ENCODE assay signal across 16 cellular contexts in the genomic region with DNA sequence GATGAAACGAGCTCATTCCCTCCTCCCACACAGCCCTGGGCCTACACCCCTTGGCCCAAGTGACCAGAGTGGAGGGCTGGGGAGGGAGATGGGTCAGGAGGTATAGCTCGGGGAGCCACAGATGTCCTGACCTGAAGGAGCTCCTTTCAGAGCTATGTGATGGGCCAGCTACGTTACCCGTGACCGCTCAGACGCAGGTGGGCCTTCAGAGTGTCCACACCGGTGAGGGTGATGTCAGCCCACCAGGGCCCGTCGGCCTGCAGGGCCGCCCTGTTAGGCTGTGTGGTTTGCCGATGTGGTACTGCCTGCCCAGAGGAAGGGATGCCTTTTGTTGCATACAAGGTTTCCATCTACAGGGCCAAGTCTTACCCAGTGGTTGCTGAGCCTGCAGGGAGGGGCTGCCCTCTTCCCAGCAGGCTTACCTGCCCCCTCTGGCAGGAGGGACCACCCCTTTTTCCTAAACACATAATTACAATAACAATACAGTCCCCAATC. TPM values are rescaled to one million over a fixed set of nuclear protein-coding genes. Genes with fewer than 3 reads are reported as not detected.
DNase-seq lines count a peak whose midpoint lies in the region; ATAC-seq and TF ChIP-seq lines count a peak whose summit lies in the region.
"Had no signal": no experiment of that assay in that cellular context is flagged by ENCODE, and none has a peak within 500 bp of the region (broad histone marks: within the 10 kb centered on the region; RNA-seq: fewer than 3 reads in every experiment).

No MANE protein-coding gene starts in this region.

- H3K36me3 Mint-ChIP-seq in activated naive CD8-positive, alpha-beta T cell treated with anti-CD3 and anti-CD28 coated beads, Interleukin-2, amount 10 ng/mL, durations not matched to agents 7 days and 5 days: no peaks in the 10 kb centered on the region
- no peaks in the 10 kb centered on the region for H3K36me3 Mint-ChIP-seq in activated naive CD8-positive, alpha-beta T cell treated with anti-CD3 and anti-CD28 coated beads for 36 hours
- peaks cover 11% of the 10 kb centered on the region for H3K36me3 Mint-ChIP-seq in effector memory CD8-positive, alpha-beta T cell (ENCODE audit: insufficient read depth)
- H3K36me3 Mint-ChIP-seq: CD4-positive, alpha-beta memory T cell had no signal

- H2BK5ac ChIP-seq in trophoblast cell (ENCODE audit: low read depth, low read length, poor library complexity): no peak overlapping the region

- H4K91ac ChIP-seq in trophoblast cell (ENCODE audit: low read depth, low read length): peak overlapping the region; percentile 12

- no peak overlapping the region for H3K4me3 ChIP-seq in trophoblast cell (ENCODE audit: low read depth, low read length)
- no peak overlapping the region for H3K4me3 ChIP-seq in aorta (ENCODE audit: low read length in 2 of 2)
- H3K4me3 ChIP-seq in hepatocyte: no peak overlapping the region
- H3K4me3 ChIP-seq: MG63 had no signal

- H3K14ac ChIP-seq in trophoblast cell (ENCODE audit: low read length): no peak overlapping the region

- peak overlapping the region; percentile 46 for H2AK5ac ChIP-seq in trophoblast cell (ENCODE audit: low read length)

- no peak overlapping the region for H3K23ac ChIP-seq in trophoblast cell (ENCODE audit: low read length)

- POLR2A ChIA-PET in activated naive CD8-positive, alpha-beta T cell treated with anti-CD3 and anti-CD28 coated beads, Interleukin-2, amount 10 ng/mL, durations not matched to agents 7 days and 5 days (lab: Charles Lee): interaction anchor here (1.3 to 1.6 kb wide), 2 partner anchors 8 to 9 kb away, joined by 3 to 5 read pairs; no protein-coding TSS in a partner anchor

- no peak overlapping the region for H3K4me2 ChIP-seq in trophoblast cell (ENCODE audit: low read length)
- H3K4me2 ChIP-seq in hepatocyte: no peak overlapping the region

- no peak overlapping the region for H4K8ac ChIP-seq in trophoblast cell (ENCODE audit: low read depth, low read length)

- H3K4ac ChIP-seq in trophoblast cell (ENCODE audit: low read depth, low read length): no peak overlapping the region

- H3K27ac Mint-ChIP-seq in activated naive CD8-positive, alpha-beta T cell treated with anti-CD3 and anti-CD28 coated beads, Interleukin-2, amount 10 ng/mL, durations not matched to agents 7 days and 5 days: no peak overlapping the region
- no peak overlapping the region for H3K27ac Mint-ChIP-seq in activated naive CD8-positive, alpha-beta T cell treated with anti-CD3 and anti-CD28 coated beads for 36 hours
- peak overlapping the region; percentile 61 to 93 for H3K27ac Mint-ChIP-seq in effector memory CD8-positive, alpha-beta T cell

- no peak overlapping the region for H4K12ac ChIP-seq in trophoblast cell (ENCODE audit: low read depth, low read length)

- TF ChIP-seq CTCF in hepatocyte (IDR thresholded peaks at IDR 0.05; ENCODE audit: poor library complexity): no peak

- intact Hi-C loops in aorta (cut with DNase I): no loop called here

- no peaks in the 10 kb centered on the region for H3K9me3 Mint-ChIP-seq in activated naive CD8-positive, alpha-beta T cell treated with anti-CD3 and anti-CD28 coated beads, Interleukin-2, amount 10 ng/mL, durations not matched to agents 7 days and 5 days
- no peaks in the 10 kb centered on the region for H3K9me3 Mint-ChIP-seq in activated naive CD8-positive, alpha-beta T cell treated with anti-CD3 and anti-CD28 coated beads for 36 hours
- H3K9me3 Mint-ChIP-seq in effector memory CD8-positive, alpha-beta T cell: no peaks in the 10 kb centered on the region
- H3K9me3 Mint-ChIP-seq: CD4-positive, alpha-beta memory T cell had no signal

- H3K9me2 ChIP-seq in hepatocyte (replicated peaks; ENCODE audit: insufficient read depth): no peaks in the 10 kb centered on the region

- H3K79me1 ChIP-seq in trophoblast cell (ENCODE audit: low read length): peaks cover 16% of the 10 kb centered on the region

- no peak overlapping the region for H3K4me3 Mint-ChIP-seq in activated naive CD8-positive, alpha-beta T cell treated with anti-CD3 and anti-CD28 coated beads, Interleukin-2, amount 10 ng/mL, durations not matched to agents 7 days and 5 days
- no peak overlapping the region for H3K4me3 Mint-ChIP-seq in activated naive CD8-positive, alpha-beta T cell treated with anti-CD3 and anti-CD28 coated beads for 36 hours
- H3K4me3 Mint-ChIP-seq in effector memory CD8-positive, alpha-beta T cell: no peak overlapping the region

- H3K9ac ChIP-seq in trophoblast cell (ENCODE audit: low read length): no peak overlapping the region

- peaks cover 9% of the 10 kb centered on the region for H3K4me1 Mint-ChIP-seq in activated naive CD8-positive, alpha-beta T cell treated with anti-CD3 and anti-CD28 coated beads, Interleukin-2, amount 10 ng/mL, durations not matched to agents 7 days and 5 days
- peaks cover 19% of the 10 kb centered on the region for H3K4me1 Mint-ChIP-seq in activated naive CD8-positive, alpha-beta T cell treated with anti-CD3 and anti-CD28 coated beads for 36 hours
- H3K4me1 Mint-ChIP-seq in effector memory CD8-positive, alpha-beta T cell (ENCODE audit: low read depth in 2 of 2): peaks cover 23 to 37% of the 10 kb centered on the region in 2 donors

- H2BK120ac ChIP-seq in trophoblast cell (ENCODE audit: insufficient read depth, low read length, poor library complexity): no peak overlapping the region

- H2AFZ ChIP-seq in trophoblast cell (ENCODE audit: insufficient read depth, low read length, poor library complexity): no peak overlapping the region
- no peak overlapping the region for H2AFZ ChIP-seq in hepatocyte

- H3K27me3 ChIP-seq in trophoblast cell (ENCODE audit: insufficient read depth, low read length) (no peaks in the 10 kb centered on the region), aorta (ENCODE audit: control insufficient read depth in 1 of 2, insufficient read depth in 2 of 2, low read length in 1 of 2) (no peaks in the 10 kb centered on the region), hepatocyte (no peaks in the 10 kb centered on the region)
- H3K27me3 ChIP-seq: BE2C, MG63 had no signal

- no peak for ATAC-seq in activated naive CD8-positive, alpha-beta T cell treated with anti-CD3 and anti-CD28 coated beads, Interleukin-2, amount 10 ng/mL, durations not matched to agents 7 days and 5 days (ENCODE audit: low read depth)
- ATAC-seq in effector memory CD8-positive, alpha-beta T cell (replicated peaks): no peak
- ATAC-seq in aorta (ENCODE audit: low FRiP score) (no peak), GM19324 (IDR thresholded peaks at IDR 0.05; ENCODE audit: low FRiP score, unreplicated experiment) (no peak)

- WGBS in trophoblast cell (ENCODE audit: extremely low coverage, insufficient coverage, insufficient read length): no CpG with 5 or more reads among the region's 11 CpGs
- WGBS in aorta, 2 donors: 92 to 94% methylated on average over 10 to 11 of the region's 11 CpGs
- 95% methylated on average over 11 of the region's 11 CpGs for WGBS in hepatocyte (ENCODE audit: low lambda C conversion rate, missing lambda C conversion rate)

- H3K9me3 ChIP-seq in trophoblast cell (ENCODE audit: insufficient read depth, low read depth, low read length) (no peaks in the 10 kb centered on the region), aorta (ENCODE audit: control insufficient read depth, low read length) (no peaks in the 10 kb centered on the region), hepatocyte (ENCODE audit: low read depth) (no peaks in the 10 kb centered on the region)
- H3K9me3 ChIP-seq: BE2C, MG63 had no signal

- H3K18ac ChIP-seq in trophoblast cell (ENCODE audit: low read length): no peak overlapping the region

- no peak overlapping the region for H3K27ac ChIP-seq in trophoblast cell (ENCODE audit: low read depth, low read length)
- H3K27ac ChIP-seq in aorta (ENCODE audit: low read depth in 1 of 2, low read length in 2 of 2): no peak overlapping the region
- H3K27ac ChIP-seq in hepatocyte: no peak overlapping the region

- H3K4me1 ChIP-seq in trophoblast cell (ENCODE audit: control insufficient read depth in 1 of 2, insufficient read depth in 2 of 2, low read length in 2 of 2) (peaks cover 25 to 27% of the 10 kb centered on the region in 2 experiments), aorta (ENCODE audit: control insufficient read depth in 1 of 2, insufficient read depth in 2 of 2, low read length in 2 of 2) (no peaks in the 10 kb centered on the region), hepatocyte (ENCODE audit: insufficient read depth) (peaks cover 25% of the 10 kb centered on the region)

- no peaks in the 10 kb centered on the region for H4K20me1 ChIP-seq in hepatocyte (ENCODE audit: insufficient read depth, poor library complexity, severe bottlenecking)

- DNase-seq in activated naive CD8-positive, alpha-beta T cell treated with anti-CD3 and anti-CD28 coated beads, Interleukin-2, amount 10 ng/mL, durations not matched to agents 7 days and 5 days: peak; percentile 28
- no peak for DNase-seq in activated naive CD8-positive, alpha-beta T cell treated with anti-CD3 and anti-CD28 coated beads for 36 hours
- DNase-seq in effector memory CD8-positive, alpha-beta T cell: no peak
- no peak for DNase-seq in trophoblast cell
- DNase-seq in aorta: peak; percentile 32 to 69
- DNase-seq in hepatocyte (ENCODE audit: low spot score): no peak
- no peak for DNase-seq in NCI-H345 (lab: John Stamatoyannopoulos, UW)
- DNase-seq: 8988T; BE2C; CD4-positive, alpha-beta memory T cell; MG63; NCI-H1092; NCI-H146; NCI-H2081 treated with DMSO at 0.1 percent for 48 hours; NCI-H524 had no signal

- H3K79me2 ChIP-seq in trophoblast cell (ENCODE audit: control insufficient read depth, insufficient read depth, low read length, poor library complexity) (no peaks in the 10 kb centered on the region), hepatocyte (no peaks in the 10 kb centered on the region)

- no peaks in the 10 kb centered on the region for H3K36me3 ChIP-seq in trophoblast cell (ENCODE audit: control insufficient read depth in 1 of 2, insufficient read depth in 2 of 2, low read length in 2 of 2)
- no peaks in the 10 kb centered on the region for H3K36me3 ChIP-seq in aorta (ENCODE audit: control insufficient read depth in 1 of 2, insufficient read depth in 2 of 2, low read length in 1 of 2)
- H3K36me3 ChIP-seq in hepatocyte (replicated peaks; ENCODE audit: insufficient read depth, low read depth): no peaks in the 10 kb centered on the region
- H3K36me3 ChIP-seq: BE2C had no signal

- H3K27me3 Mint-ChIP-seq in activated naive CD8-positive, alpha-beta T cell treated with anti-CD3 and anti-CD28 coated beads, Interleukin-2, amount 10 ng/mL, durations not matched to agents 7 days and 5 days: no peaks in the 10 kb centered on the region
- H3K27me3 Mint-ChIP-seq in activated naive CD8-positive, alpha-beta T cell treated with anti-CD3 and anti-CD28 coated beads for 36 hours: no peaks in the 10 kb centered on the region
- H3K27me3 Mint-ChIP-seq in effector memory CD8-positive, alpha-beta T cell: no peaks in the 10 kb centered on the region
- H3K27me3 Mint-ChIP-seq: CD4-positive, alpha-beta memory T cell had no signal

- peak overlapping the region; percentile 52 for H2BK12ac ChIP-seq in trophoblast cell (ENCODE audit: low read length)

RNA-seq across cellular contexts. Expression of a gene that starts 41.8 kb away (rescaled TPM):
- total RNA-seq in activated naive CD8-positive, alpha-beta T cell treated with anti-CD3 and anti-CD28 coated beads, Interleukin-2, amount 10 ng/mL, durations not matched to agents 7 days and 5 days: 10 to 100 TPM; 24.9 to 30.1 TPM
- total RNA-seq in activated naive CD8-positive, alpha-beta T cell treated with anti-CD3 and anti-CD28 coated beads for 36 hours: 10 to 100 TPM; 32.5 to 39.4 TPM
- polyA plus RNA-seq in trophoblast cell (2013): 25.9 and 27.5 TPM in 2 replicates
- total RNA-seq in aorta (100 to 1,000 TPM; 184 to 260 TPM), hepatocyte (148 and 164 TPM in 2 replicates)
- polyA plus RNA-seq in aorta (10 to 100 TPM; 20.0 to 33.2 TPM), hepatocyte (84.0 and 91.1 TPM in 2 replicates)

Comparison
In these comparisons a context has a peak if more than half of its experiments do, and no peak if none do; other contexts are left out.
1. DNase-seq: peak in activated naive CD8-positive, alpha-beta T cell treated with anti-CD3 and anti-CD28 coated beads, Interleukin-2, amount 10 ng/mL, durations not matched to agents 7 days and 5 days (single experiment) and aorta (2 of 2); none in activated naive CD8-positive, alpha-beta T cell treated with anti-CD3 and anti-CD28 coated beads for 36 hours (single experiment), effector memory CD8-positive, alpha-beta T cell (0 of 3), trophoblast cell (0 of 2), hepatocyte (single experiment) and NCI-H345 (single experiment).
2. H3K27ac Mint-ChIP-seq: peak in effector memory CD8-positive, alpha-beta T cell (2 of 2); none in activated naive CD8-positive, alpha-beta T cell treated with anti-CD3 and anti-CD28 coated beads, Interleukin-2, amount 10 ng/mL, durations not matched to agents 7 days and 5 days (single experiment) and activated naive CD8-positive, alpha-beta T cell treated with anti-CD3 and anti-CD28 coated beads for 36 hours (single experiment).